16 cellular contexts compared by ENCODE assay signal in genomic region chr4:167028976-167029375, GRCh38.
A peak's percentile ranks its signal among the peaks of the same experiment; 100 is the strongest.
DNase-seq lines count a peak whose midpoint lies in the region; ATAC-seq and TF ChIP-seq lines count a peak whose summit lies in the region.
"Had no signal": no experiment of that assay in that cellular context is flagged by ENCODE, and none has a peak within 500 bp of the region (broad histone marks: within the 10 kb centered on the region; RNA-seq: fewer than 3 reads in every experiment).

No MANE protein-coding gene starts in this region.

- no peaks in the 10 kb centered on the region for H3K9me3 Mint-ChIP-seq in glutamatergic neuron (ENCODE audit: unreplicated experiment)
- H3K9me3 Mint-ChIP-seq: GM23338 had no signal

- peak; percentile 7 for DNase-seq in NCI-H2227 treated with DMSO at 0.1 percent for 48 hours (lab: John Stamatoyannopoulos, UW)
- no peak for DNase-seq in NCI-H2227 (lab: John Stamatoyannopoulos, UW; ENCODE audit: unreplicated experiment)
- DNase-seq in COR-L47 (lab: John Stamatoyannopoulos, UW): peak; percentile 26
- peak; percentile 35 to 79 for DNase-seq in NCI-H2081 (lab: John Stamatoyannopoulos, UW)
- DNase-seq in NCI-H69 (lab: John Stamatoyannopoulos, UW): peak; percentile 89
- DNase-seq in glutamatergic neuron: no peak
- no peak for DNase-seq in stimulated activated CD4-positive, alpha-beta T cell treated with anti-CD3 and anti-CD28 coated beads, Interleukin-4, amount 100 ng/mL, for 24 hours
- DNase-seq: 8988T; Calu3; CD4-positive, alpha-beta memory T cell; DMS79 treated with DMSO at 0.1 percent for 48 hours; GF-D8; HCEC 1CT had no signal

- H3K4me3 Mint-ChIP-seq in glutamatergic neuron (ENCODE audit: unreplicated experiment): no peak overlapping the region
- H3K4me3 Mint-ChIP-seq: CD14-positive monocyte; CD4-positive, alpha-beta memory T cell; GM23338 had no signal

- H3K4me1 Mint-ChIP-seq in glutamatergic neuron (ENCODE audit: low read depth, unreplicated experiment): peaks cover 3% of the 10 kb centered on the region
- H3K4me1 Mint-ChIP-seq: CD14-positive monocyte; CD4-positive, alpha-beta memory T cell had no signal

- H3K27ac Mint-ChIP-seq in glutamatergic neuron (ENCODE audit: unreplicated experiment): no peak overlapping the region
- H3K27ac Mint-ChIP-seq: CD14-positive monocyte; CD4-positive, alpha-beta memory T cell; GM23338 had no signal

- H3K36me3 Mint-ChIP-seq in glutamatergic neuron (ENCODE audit: unreplicated experiment): no peaks in the 10 kb centered on the region
- H3K36me3 Mint-ChIP-seq: CD14-positive monocyte; CD4-positive, alpha-beta memory T cell had no signal

- no peak for TF ChIP-seq CTCF in glutamatergic neuron (IDR thresholded peaks at IDR 0.05; ENCODE audit: partially characterized antibody, unreplicated experiment)

- ATAC-seq in HG03025 (IDR thresholded peaks at IDR 0.05; ENCODE audit: low FRiP score, unreplicated experiment): no peak
- ATAC-seq: GM23338 had no signal

- H3K27me3 Mint-ChIP-seq in glutamatergic neuron (ENCODE audit: unreplicated experiment): no peaks in the 10 kb centered on the region
- H3K27me3 Mint-ChIP-seq: CD4-positive, alpha-beta memory T cell had no signal

Comparison
In these comparisons a context has a peak if more than half of its experiments do, and no peak if none do; other contexts are left out.
1. DNase-seq: peak in NCI-H2227 treated with DMSO at 0.1 percent for 48 hours (single experiment), COR-L47 (single experiment), NCI-H2081 (2 of 2) and NCI-H69 (single experiment); none in NCI-H2227 (single experiment), glutamatergic neuron (single experiment) and stimulated activated CD4-positive, alpha-beta T cell treated with anti-CD3 and anti-CD28 coated beads, Interleukin-4, amount 100 ng/mL, for 24 hours (single experiment).